In genomic region chr11:22666700-22667439, GRCh38 we compare ENCODE assay signal across 8 cellular contexts. TPM values are rescaled to one million over a fixed set of nuclear protein-coding genes. Genes with fewer than 3 reads are reported as not detected.
A peak's percentile ranks its signal among the peaks of the same experiment; 100 is the strongest.
DNase-seq lines count a peak whose midpoint lies in the region; ATAC-seq and TF ChIP-seq lines count a peak whose summit lies in the region.

No MANE protein-coding gene starts in this region.

- peaks cover 19% of the 10 kb centered on the region for H3K4me1 Mint-ChIP-seq in activated CD4-positive, alpha-beta T cell treated with anti-CD3 and anti-CD28 coated beads, Interleukin-2, amount 10 ng/mL, durations not matched to agents 7 days and 5 days
- H3K4me1 Mint-ChIP-seq in glutamatergic neuron (ENCODE audit: low read depth, unreplicated experiment) (peaks cover 27% of the 10 kb centered on the region), osteocyte (ENCODE audit: unreplicated experiment) (peaks cover 10% of the 10 kb centered on the region)

- POLR2A ChIA-PET in activated CD4-positive, alpha-beta T cell treated with anti-CD3 and anti-CD28 coated beads, Interleukin-2, amount 10 ng/mL, durations not matched to agents 7 days and 5 days (lab: Charles Lee): no interaction called here

- TF ChIP-seq CTCF in glutamatergic neuron (IDR thresholded peaks at IDR 0.05; ENCODE audit: partially characterized antibody, unreplicated experiment) (peak; percentile 31), osteocyte (IDR thresholded peaks at IDR 0.05) (no peak)

- H3K9me3 Mint-ChIP-seq in activated CD4-positive, alpha-beta T cell treated with anti-CD3 and anti-CD28 coated beads, Interleukin-2, amount 10 ng/mL, durations not matched to agents 7 days and 5 days: no peaks in the 10 kb centered on the region
- H3K9me3 Mint-ChIP-seq in glutamatergic neuron (ENCODE audit: unreplicated experiment) (peaks cover 4% of the 10 kb centered on the region), osteocyte (ENCODE audit: unreplicated experiment) (no peaks in the 10 kb centered on the region)

- no peak overlapping the region for H3K27ac Mint-ChIP-seq in activated CD4-positive, alpha-beta T cell treated with anti-CD3 and anti-CD28 coated beads, Interleukin-2, amount 10 ng/mL, durations not matched to agents 7 days and 5 days
- H3K27ac Mint-ChIP-seq in glutamatergic neuron (ENCODE audit: unreplicated experiment) (peak overlapping the region; percentile 59), osteocyte (ENCODE audit: unreplicated experiment) (no peak overlapping the region)

- CTCF ChIA-PET in activated CD4-positive, alpha-beta T cell treated with anti-CD3 and anti-CD28 coated beads, Interleukin-2, amount 10 ng/mL, durations not matched to agents 7 days and 5 days (lab: Charles Lee): no interaction called here

- peak; percentile 37 for ATAC-seq in HG03097 (IDR thresholded peaks at IDR 0.05; ENCODE audit: low FRiP score, unreplicated experiment)
- ATAC-seq in GM21360 (IDR thresholded peaks at IDR 0.05; ENCODE audit: unreplicated experiment): no peak

- H3K4me3 Mint-ChIP-seq in activated CD4-positive, alpha-beta T cell treated with anti-CD3 and anti-CD28 coated beads, Interleukin-2, amount 10 ng/mL, durations not matched to agents 7 days and 5 days: peak overlapping the region; percentile 75
- H3K4me3 Mint-ChIP-seq in glutamatergic neuron (ENCODE audit: unreplicated experiment) (peak overlapping the region; percentile 90), osteocyte (ENCODE audit: unreplicated experiment) (peak overlapping the region; percentile 78)

- H3K27me3 Mint-ChIP-seq in activated CD4-positive, alpha-beta T cell treated with anti-CD3 and anti-CD28 coated beads, Interleukin-2, amount 10 ng/mL, durations not matched to agents 7 days and 5 days: peaks cover 52% of the 10 kb centered on the region
- H3K27me3 Mint-ChIP-seq in glutamatergic neuron (ENCODE audit: unreplicated experiment): peaks cover 4% of the 10 kb centered on the region
- H3K27me3 Mint-ChIP-seq in osteocyte (ENCODE audit: unreplicated experiment): peaks cover 74% of the 10 kb centered on the region

- H3K36me3 Mint-ChIP-seq in activated CD4-positive, alpha-beta T cell treated with anti-CD3 and anti-CD28 coated beads, Interleukin-2, amount 10 ng/mL, durations not matched to agents 7 days and 5 days (ENCODE audit: low read depth): no peaks in the 10 kb centered on the region
- H3K36me3 Mint-ChIP-seq in glutamatergic neuron (ENCODE audit: unreplicated experiment) (no peaks in the 10 kb centered on the region), osteocyte (ENCODE audit: unreplicated experiment) (no peaks in the 10 kb centered on the region)

- DNase-seq in activated CD4-positive, alpha-beta T cell treated with anti-CD3 and anti-CD28 coated beads, Interleukin-2, amount 10 ng/mL, durations not matched to agents 7 days and 5 days: no peak
- DNase-seq in activated CD4-positive, alpha-beta T cell treated with anti-CD3 and anti-CD28 coated beads for 1 hour: no peak
- peak; percentile 53 for DNase-seq in activated CD8-positive, alpha-beta memory T cell treated with anti-CD3 and anti-CD28 coated beads, Interleukin-2, amount 50 U/mL, for 48 hours
- DNase-seq in glutamatergic neuron (peak; percentile 72), osteocyte (ENCODE audit: extremely low spot score, unreplicated experiment) (no peak), dermis blood vessel endothelial cell (no peak)

RNA-seq across cellular contexts. Expression of gene GAS2, which starts 0.5 kb away (rescaled TPM):
- total RNA-seq in activated CD4-positive, alpha-beta T cell treated with anti-CD3 and anti-CD28 coated beads, Interleukin-2, amount 10 ng/mL, durations not matched to agents 7 days and 5 days: 1 to 10 TPM in 1 of 2 experiments, under 1 TPM in 1; 0.98 to 1.3 TPM
- total RNA-seq in glutamatergic neuron (ENCODE audit: unreplicated experiment): 11.7 TPM
- total RNA-seq in osteocyte: 0.52 and 0.70 TPM in 2 replicates
- 0.56 and 1.7 TPM in 2 replicates for total RNA-seq in dermis blood vessel endothelial cell

RNA-seq across cellular contexts. Expression of gene FANCF, which starts 41.2 kb away (rescaled TPM):
- total RNA-seq in activated CD4-positive, alpha-beta T cell treated with anti-CD3 and anti-CD28 coated beads, Interleukin-2, amount 10 ng/mL, durations not matched to agents 7 days and 5 days: 10 to 100 TPM; 15.7 to 16.4 TPM
- total RNA-seq in glutamatergic neuron (ENCODE audit: unreplicated experiment): 22.0 TPM
- total RNA-seq in osteocyte: 8.7 and 9.4 TPM in 2 replicates
- total RNA-seq in dermis blood vessel endothelial cell: 10.6 and 10.7 TPM in 2 replicates

Comparison
In these comparisons a context has a peak if more than half of its experiments do, and no peak if none do; other contexts are left out.
1. DNase-seq: peak in activated CD8-positive, alpha-beta memory T cell treated with anti-CD3 and anti-CD28 coated beads, Interleukin-2, amount 50 U/mL, for 48 hours (single experiment) and glutamatergic neuron (single experiment); none in activated CD4-positive, alpha-beta T cell treated with anti-CD3 and anti-CD28 coated beads, Interleukin-2, amount 10 ng/mL, durations not matched to agents 7 days and 5 days (single experiment), activated CD4-positive, alpha-beta T cell treated with anti-CD3 and anti-CD28 coated beads for 1 hour (single experiment), osteocyte (single experiment) and dermis blood vessel endothelial cell (single experiment).
2. Peak in every context shown above with its lines, with median percentiles within 50 percentile points of each other: H3K4me3 Mint-ChIP-seq.